ENCODE assay signal across 14 cellular contexts in genomic region chr11:123235687-123236261, GRCh38. TPM values are rescaled to one million over a fixed set of nuclear protein-coding genes. Genes with fewer than 3 reads are reported as not detected.
A peak's percentile ranks its signal among the peaks of the same experiment; 100 is the strongest.
DNase-seq lines count a peak whose midpoint lies in the region; ATAC-seq and TF ChIP-seq lines count a peak whose summit lies in the region.
"Had no signal": no experiment of that assay in that cellular context is flagged by ENCODE, and none has a peak within 500 bp of the region (broad histone marks: within the 10 kb centered on the region; RNA-seq: fewer than 3 reads in every experiment).

No MANE protein-coding gene starts in this region.

- in situ Hi-C loops in astrocyte of the spinal cord (cut with HindIII; ENCODE audit: low sequenced_read_pairs): no loop called here

- TF ChIP-seq EP300 in stomach (IDR thresholded peaks at IDR 0.05): no peak

- peaks cover 0 to 6% of the 10 kb centered on the region in 2 donors for H3K4me1 ChIP-seq in right atrium auricular region
- H3K4me1 ChIP-seq in stomach: peaks cover 0 to 26% (median 6%) of the 10 kb centered on the region in 4 donors
- H3K4me1 ChIP-seq in CD8-positive, alpha-beta T cell (ENCODE audit: insufficient read depth, low read length): peaks cover 13% of the 10 kb centered on the region

- no peak overlapping the region for H3K4me3 Mint-ChIP-seq in CD8-positive, alpha-beta T cell
- H3K4me3 Mint-ChIP-seq: central memory CD8-positive, alpha-beta T cell; IgD-negative memory B cell had no signal

- H3K27me3 Mint-ChIP-seq in CD8-positive, alpha-beta T cell (ENCODE audit: low read depth): no peaks in the 10 kb centered on the region
- H3K27me3 Mint-ChIP-seq: central memory CD8-positive, alpha-beta T cell; IgD-negative memory B cell had no signal

- no peaks in the 10 kb centered on the region for H3K27me3 ChIP-seq in right atrium auricular region
- H3K27me3 ChIP-seq in stomach: no peaks in the 10 kb centered on the region
- no peaks in the 10 kb centered on the region for H3K27me3 ChIP-seq in CD8-positive, alpha-beta T cell (ENCODE audit: insufficient read depth, low read length)

- H3K9me3 ChIP-seq in right atrium auricular region (no peaks in the 10 kb centered on the region), stomach (no peaks in the 10 kb centered on the region)
- H3K9me3 ChIP-seq in CD8-positive, alpha-beta T cell (ENCODE audit: low read length): no peaks in the 10 kb centered on the region
- H3K9me3 ChIP-seq: heart left ventricle had no signal

- no peaks in the 10 kb centered on the region for H3K9me3 Mint-ChIP-seq in CD8-positive, alpha-beta T cell
- H3K9me3 Mint-ChIP-seq: central memory CD8-positive, alpha-beta T cell; IgD-negative memory B cell; naive B cell had no signal

- POLR2A ChIA-PET in CD8-positive, alpha-beta T cell (lab: Charles Lee): no interaction called here

- intact Hi-C loops in stomach (cut with DNase I; ENCODE audit: low total_unique reads): no loop called here
- intact Hi-C loops in CD8-positive, alpha-beta T cell (cut with DNase I, micrococcal nuclease): no loop called here

- H3K27ac Mint-ChIP-seq in CD8-positive, alpha-beta T cell: no peak overlapping the region
- H3K27ac Mint-ChIP-seq: IgD-negative memory B cell had no signal

- H3K36me3 Mint-ChIP-seq in CD8-positive, alpha-beta T cell: no peaks in the 10 kb centered on the region
- H3K36me3 Mint-ChIP-seq: IgD-negative memory B cell, naive B cell had no signal

- TF ChIP-seq CTCF in astrocyte of the spinal cord (IDR thresholded peaks at IDR 0.05; ENCODE audit: low read depth, low read length) (no peak), right atrium auricular region (IDR thresholded peaks at IDR 0.05) (peak in 1 of 2 donors; percentile 18), stomach (IDR thresholded peaks at IDR 0.05) (no peak)
- no peak for TF ChIP-seq CTCF in CD8-positive, alpha-beta T cell (IDR thresholded peaks at IDR 0.05)

- no peak for ATAC-seq in HG02973 (IDR thresholded peaks at IDR 0.05; ENCODE audit: unreplicated experiment)
- ATAC-seq in CD8-positive, alpha-beta T cell: no peak

- 50 to 64% (median 62%) methylated on average over 10 of the region's 10 CpGs for WGBS in stomach, 5 donors

- DNase-seq in GM03348 (ENCODE audit: low spot score) (peak; percentile 55), astrocyte of the spinal cord (ENCODE audit: low read depth, low spot score) (peak; percentile 50), right atrium auricular region (ENCODE audit: low spot score) (peak; percentile 65), stomach (no peak), anterior cingulate cortex (lab: John Stamatoyannopoulos, UW) (no peak)
- no peak for DNase-seq in CD8-positive, alpha-beta T cell
- no peak for DNase-seq in NK-92 treated with Interleukin-12 subunit alpha and Interleukin-12 subunit beta, amount 100 ng/mL, for 24 hours (lab: John Stamatoyannopoulos, UW)
- DNase-seq: DMS79 treated with DMSO at 0.1 percent for 48 hours, NCI-H2107 had no signal

- peak overlapping the region in 1 of 2 donors; percentile 11 for H3K27ac ChIP-seq in right atrium auricular region
- H3K27ac ChIP-seq in stomach: peak overlapping the region in 4 of 5 donors; percentile 18 to 75 (median 60)
- H3K27ac ChIP-seq in CD8-positive, alpha-beta T cell (ENCODE audit: low read depth, low read length): no peak overlapping the region

- H3K36me3 ChIP-seq in right atrium auricular region (no peaks in the 10 kb centered on the region), stomach (no peaks in the 10 kb centered on the region)
- H3K36me3 ChIP-seq in CD8-positive, alpha-beta T cell (ENCODE audit: insufficient read depth, low read length): no peaks in the 10 kb centered on the region
- H3K36me3 ChIP-seq: heart left ventricle had no signal

- CTCF ChIA-PET in CD8-positive, alpha-beta T cell (lab: Charles Lee): interaction anchor here (1.0 kb wide), 1 partner anchor 11 kb away, joined by 3 read pairs; no protein-coding TSS in a partner anchor

- no peak for TF ChIP-seq POLR2A in stomach (IDR thresholded peaks at IDR 0.05)

- peaks cover 17% of the 10 kb centered on the region for H3K4me1 Mint-ChIP-seq in CD8-positive, alpha-beta T cell (ENCODE audit: low read depth)

- no peak overlapping the region for H3K4me3 ChIP-seq in astrocyte of the spinal cord (ENCODE audit: low read depth, low read length)
- no peak overlapping the region for H3K4me3 ChIP-seq in right atrium auricular region
- no peak overlapping the region for H3K4me3 ChIP-seq in stomach
- H3K4me3 ChIP-seq in CD8-positive, alpha-beta T cell (ENCODE audit: low read depth, low read length): no peak overlapping the region

RNA-seq across cellular contexts. Expression of gene CLMP, which starts 40.7 kb away (rescaled TPM):
- 10 to 100 TPM in 1 of 2 donors, 1 to 10 TPM in 1; 8.4 to 34.3 TPM for total RNA-seq in right atrium auricular region
- total RNA-seq in stomach: 10 to 100 TPM; 37.8 to 81.2 (median 46.7) TPM
- 10 to 100 TPM in 2 of 3 donors, 1 to 10 TPM in 1; 4.9 to 16.2 (median 13.5) TPM for polyA plus RNA-seq in stomach
- total RNA-seq in CD8-positive, alpha-beta T cell: under 1 TPM; 0.05 to 0.11 TPM

Comparison
In these comparisons a context has a peak if more than half of its experiments do, and no peak if none do; other contexts are left out.
1. DNase-seq: peak in GM03348 (single experiment), astrocyte of the spinal cord (single experiment) and right atrium auricular region (single experiment); none in stomach (single experiment), CD8-positive, alpha-beta T cell (0 of 7), anterior cingulate cortex (0 of 58) and NK-92 treated with Interleukin-12 subunit alpha and Interleukin-12 subunit beta, amount 100 ng/mL, for 24 hours (single experiment).
2. RNA of gene CLMP, which starts 40.7 kb away (total RNA-seq): 37.8 to 81.2 TPM in stomach and 8.4 to 34.3 TPM in right atrium auricular region; 0.05 to 0.11 TPM in CD8-positive, alpha-beta T cell; every median in the first group is over 4 times any median in the second.